9 cellular contexts compared by ENCODE assay signal in genomic region chr13:30031488-30031887, GRCh38.
"Had no signal": no experiment of that assay in that cellular context is flagged by ENCODE, and none has a peak within 500 bp of the region (broad histone marks: within the 10 kb centered on the region; RNA-seq: fewer than 3 reads in every experiment).

No MANE protein-coding gene starts in this region.

- H2AFZ ChIP-seq: GM23248, GM23338 had no signal

- H3K4me3 Mint-ChIP-seq: GM23338, H9, HFFc6 had no signal

- FAIRE-seq: H54 had no signal

- H3K4me2 ChIP-seq: GM23338 had no signal

- DNase-seq: GM23248, H7, H9, HCEC 1CT, HFFc6 had no signal

- H3K36me3 ChIP-seq: HAP-1 had no signal

- H3K27ac Mint-ChIP-seq: GM23338, H9, HFFc6 had no signal

- H3K9me3 ChIP-seq: HAP-1 had no signal

- H3K27ac ChIP-seq: GM23248 had no signal

- H3K4me1 Mint-ChIP-seq: GM23338 had no signal

- H3K9me3 Mint-ChIP-seq: GM23338, H9, HFFc6 had no signal

- H3K4me3 ChIP-seq: GM23248, GM23338, HAP-1 had no signal

- H3K4me1 ChIP-seq: HAP-1 had no signal

- ATAC-seq: GM23338, HCT116 had no signal

- H3K9ac ChIP-seq: GM23248 had no signal
